ENCODE assay signal across 9 cellular contexts in the genomic region with DNA sequence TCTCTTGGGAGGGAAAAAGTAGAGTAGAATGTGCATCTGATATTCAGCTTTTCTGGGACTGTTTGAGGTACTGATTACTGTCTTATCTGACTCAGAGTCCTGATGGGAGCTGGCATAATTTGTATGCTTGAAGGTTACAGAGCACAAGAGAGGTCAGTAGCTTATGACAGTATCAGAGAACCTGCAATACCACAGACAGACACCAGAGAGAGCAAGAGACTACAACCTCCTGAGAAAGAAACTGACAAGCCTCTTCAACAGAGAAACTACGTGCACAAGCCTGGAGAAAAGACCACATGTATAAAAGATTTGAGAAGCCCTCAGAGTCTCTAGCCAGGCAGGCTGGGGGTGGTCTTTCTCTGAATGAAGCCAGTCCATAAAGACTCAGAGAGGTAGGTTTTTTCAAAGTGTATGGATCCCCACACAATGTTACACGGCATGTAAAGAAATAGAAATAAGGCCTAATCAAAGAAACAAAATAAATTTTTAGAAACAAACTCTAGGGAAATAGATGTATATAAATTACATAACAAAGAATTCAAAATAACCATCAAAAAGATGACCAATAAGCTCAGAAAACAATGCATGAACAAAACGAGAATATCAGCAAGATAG.
DNase-seq lines count a peak whose midpoint lies in the region; ATAC-seq and TF ChIP-seq lines count a peak whose summit lies in the region.
"Had no signal": no experiment of that assay in that cellular context is flagged by ENCODE, and none has a peak within 500 bp of the region (broad histone marks: within the 10 kb centered on the region; RNA-seq: fewer than 3 reads in every experiment).

No MANE protein-coding gene starts in this region.

- intact Hi-C loops in heart left ventricle (cut with DNase I) (loop anchor here in 6 of 10 donors (5.0 to 10.0 kb wide), 2 partner anchors 568 to 571 kb away; partner anchors contain the start of gene LRRTM4 (in 6 of the 6)), spleen (cut with DNase I; ENCODE audit: low total_unique reads) (no loop called here)

- H3K27me3 ChIP-seq in DOHH2 (ENCODE audit: control insufficient read depth, low read length) (no peaks in the 10 kb centered on the region), HAP-1 (ENCODE audit: low read depth) (no peaks in the 10 kb centered on the region), SK-N-SH (ENCODE audit: insufficient read depth) (no peaks in the 10 kb centered on the region), heart left ventricle (no peaks in the 10 kb centered on the region), spleen (replicated peaks in 1 of 7) (no peaks in the 10 kb centered on the region)

- in situ Hi-C loops in HAP-1 (cut with MboI; ENCODE audit: low sequenced_read_pairs), result no loop called here

- H4K20me1 ChIP-seq in DOHH2 (ENCODE audit: control insufficient read depth, insufficient read depth, low read depth, low read length) (no peaks in the 10 kb centered on the region), SK-N-SH (ENCODE audit: insufficient read depth) (no peaks in the 10 kb centered on the region)

- no peaks in the 10 kb centered on the region for H3K9me2 ChIP-seq in DOHH2 (replicated peaks; ENCODE audit: control insufficient read depth, low read length)
- H3K9me2 ChIP-seq in SK-N-SH, result no peaks in the 10 kb centered on the region

- TF ChIP-seq EP300 in SK-N-SH (IDR thresholded peaks at IDR 0.05; ENCODE audit: borderline replicate concordance in 1 of 2, low read depth in 1 of 2, low read length in 1 of 2), result no peak

- H2AFZ ChIP-seq in SK-N-SH (ENCODE audit: low read depth), result no peak overlapping the region

- H3K9me3 ChIP-seq in DOHH2 (ENCODE audit: control insufficient read depth, insufficient read depth, low read length) (no peaks in the 10 kb centered on the region), HAP-1 (no peaks in the 10 kb centered on the region), SK-N-SH (no peaks in the 10 kb centered on the region), heart left ventricle (no peaks in the 10 kb centered on the region), spleen (peaks cover 0 to 2% (median 0%) of the 10 kb centered on the region in 8 donors)

- H3K4me1 ChIP-seq in DOHH2 (ENCODE audit: control insufficient read depth, low read length), result peaks cover 13% of the 10 kb centered on the region
- H3K4me1 ChIP-seq in HAP-1, result no peaks in the 10 kb centered on the region
- no peaks in the 10 kb centered on the region for H3K4me1 ChIP-seq in SK-N-SH (ENCODE audit: control insufficient read depth in 1 of 2, insufficient read depth in 2 of 2, low read depth in 1 of 2, low read length in 1 of 2)
- H3K4me1 ChIP-seq in heart left ventricle, result no peaks in the 10 kb centered on the region
- no peaks in the 10 kb centered on the region for H3K4me1 ChIP-seq in spleen

- TF ChIP-seq RAD21 in SK-N-SH (IDR thresholded peaks at IDR 0.05; ENCODE audit: low read length), result peak; percentile 83

- no peak overlapping the region for H3K27ac ChIP-seq in DOHH2 (ENCODE audit: low read depth, low read length)
- H3K27ac ChIP-seq in SK-N-SH (ENCODE audit: low read depth in 2 of 2, low read length in 1 of 2), result peak overlapping the region in 1 of 2 experiments; percentile 43; a peak in 2 of 4 replicates
- no peak overlapping the region for H3K27ac ChIP-seq in heart left ventricle
- H3K27ac ChIP-seq in spleen, result no peak overlapping the region

- no peaks in the 10 kb centered on the region for H3K4me1 Mint-ChIP-seq in immature natural killer cell
- H3K4me1 Mint-ChIP-seq: IgD-negative memory B cell had no signal

- H3K36me3 ChIP-seq in DOHH2 (ENCODE audit: control insufficient read depth, low read length) (no peaks in the 10 kb centered on the region), HAP-1 (replicated peaks) (no peaks in the 10 kb centered on the region), SK-N-SH (replicated peaks in 1 of 2; ENCODE audit: control insufficient read depth in 1 of 2, insufficient read depth in 2 of 2, low read length in 1 of 2) (no peaks in the 10 kb centered on the region), heart left ventricle (no peaks in the 10 kb centered on the region), spleen (no peaks in the 10 kb centered on the region)

- H3K4me2 ChIP-seq in DOHH2 (ENCODE audit: low read length) (no peak overlapping the region), SK-N-SH (no peak overlapping the region)

- 41% methylated on average over 3 of the region's 3 CpGs for WGBS in SK-N-SH (ENCODE audit: low lambda C conversion rate)
- 54 to 61% (median 58%) methylated on average over 3 of the region's 3 CpGs for WGBS in heart left ventricle, 4 donors
- 59 to 62% (median 60%) methylated on average over 3 of the region's 3 CpGs for WGBS in spleen, 5 donors

- no peak overlapping the region for H3K9ac ChIP-seq in SK-N-SH

- no peaks in the 10 kb centered on the region for H3K36me3 Mint-ChIP-seq in immature natural killer cell
- H3K36me3 Mint-ChIP-seq: IgD-negative memory B cell had no signal

- no peaks in the 10 kb centered on the region for H3K79me2 ChIP-seq in DOHH2 (ENCODE audit: control insufficient read depth, low read length)
- H3K79me2 ChIP-seq in SK-N-SH (ENCODE audit: insufficient read depth), result no peaks in the 10 kb centered on the region

- TF ChIP-seq CTCF in DOHH2 (IDR thresholded peaks at IDR 0.05; ENCODE audit: low read depth, low read length, poor library complexity, severe bottlenecking) (peak; percentile 82), SK-N-SH (IDR thresholded peaks at IDR 0.05) (peak; percentile 75), heart left ventricle (IDR thresholded peaks at IDR 0.05) (peak; percentile 24 to 67 (median 55)), spleen (IDR thresholded peaks at IDR 0.05 in 8 of 11, conservative IDR thresholded peaks at IDR 0.05 in 3 of 11) (peak in 9 of 11 experiments; percentile 14 to 47 (median 36))

- H3F3A ChIP-seq in DOHH2 (ENCODE audit: control insufficient read depth, insufficient read depth) (no peaks in the 10 kb centered on the region), SK-N-SH (replicated peaks; ENCODE audit: insufficient read depth) (no peaks in the 10 kb centered on the region)

- CTCF ChIA-PET in SK-N-SH (lab: Yijun Ruan, JAX), result interaction anchor here (0.6 to 1.4 kb wide), 5 partner anchors 9 to 673 kb away, joined by 3 to 6 read pairs (median 3); partner anchors contain the start of gene LRRTM4

- DNase-seq in HAP-1 (ENCODE audit: low spot score in 2 of 2) (peak; percentile 45 to 47), NCI-H1048 (lab: John Stamatoyannopoulos, UW) (peak; percentile 23), SK-N-SH (peak; percentile 4), heart left ventricle (peak in 2 of 5 donors; percentile 5 to 15), spleen (no peak), immature natural killer cell (no peak)

- ATAC-seq in heart left ventricle, result peak in 2 of 4 donors; percentile 59 to 74
- no peak for ATAC-seq in HG03108 (IDR thresholded peaks at IDR 0.05; ENCODE audit: unreplicated experiment)

- H3K27ac Mint-ChIP-seq in immature natural killer cell, result no peak overlapping the region
- H3K27ac Mint-ChIP-seq: IgD-negative memory B cell had no signal

- TF ChIP-seq POLR2A in heart left ventricle (IDR thresholded peaks at IDR 0.05) (no peak), spleen (IDR thresholded peaks at IDR 0.05) (no peak)

- H3K4me3 ChIP-seq in DOHH2 (ENCODE audit: low read length), result no peak overlapping the region
- no peak overlapping the region for H3K4me3 ChIP-seq in HAP-1
- no peak overlapping the region; a peak in 1 of 4 replicates for H3K4me3 ChIP-seq in SK-N-SH (ENCODE audit: low read depth in 2 of 2, low read length in 1 of 2)
- H3K4me3 ChIP-seq in heart left ventricle, result no peak overlapping the region
- H3K4me3 ChIP-seq in spleen, result no peak overlapping the region

- H3K9me3 Mint-ChIP-seq in immature natural killer cell, result peaks cover 6 to 57% (median 23%) of the 10 kb centered on the region in 6 donors

- H3K4me3 Mint-ChIP-seq in immature natural killer cell, result no peak overlapping the region
- H3K4me3 Mint-ChIP-seq: IgD-negative memory B cell had no signal

- POLR2A ChIA-PET in SK-N-SH (lab: Yijun Ruan, JAX), result no interaction called here

- peaks cover 0 to 1% (median 1%) of the 10 kb centered on the region in 3 donors for H3K27me3 Mint-ChIP-seq in immature natural killer cell (ENCODE audit: low read depth in 3 of 3)
- H3K27me3 Mint-ChIP-seq: IgD-negative memory B cell had no signal

TF ChIP-seq in SK-N-SH, 30 proteins besides CTCF, POLR2A, EP300 and RAD21:
- TF ChIP-seq TEAD4 (IDR thresholded peaks at IDR 0.05; ENCODE audit: borderline replicate concordance, insufficient read depth), result no peak
- peak; percentile 71 for TF ChIP-seq SMC3 (IDR thresholded peaks at IDR 0.05; ENCODE audit: low read depth, low read length)
- no peak for TF ChIP-seq MEF2A (IDR thresholded peaks at IDR 0.05; ENCODE audit: borderline replicate concordance, low read depth)
- TF ChIP-seq FOXJ3 (CRISPR knock-in tag; IDR thresholded peaks at IDR 0.05), result no peak
- TF ChIP-seq FOSL2 (IDR thresholded peaks at IDR 0.05; ENCODE audit: borderline replicate concordance, low read depth), result no peak
- TF ChIP-seq GATA2 (CRISPR knock-in tag; IDR thresholded peaks at IDR 0.05), result no peak

Comparison
In these comparisons a context has a peak if more than half of its experiments do, and no peak if none do; other contexts are left out.
1. DNase-seq: peak in HAP-1 (2 of 2), NCI-H1048 (single experiment) and SK-N-SH (single experiment); none in spleen (single experiment) and immature natural killer cell (0 of 3).
2. Peak in every context shown above with its lines, with median percentiles within 50 percentile points of each other: CTCF ChIP-seq.